22 cellular contexts compared by ENCODE assay signal in the genomic region with DNA sequence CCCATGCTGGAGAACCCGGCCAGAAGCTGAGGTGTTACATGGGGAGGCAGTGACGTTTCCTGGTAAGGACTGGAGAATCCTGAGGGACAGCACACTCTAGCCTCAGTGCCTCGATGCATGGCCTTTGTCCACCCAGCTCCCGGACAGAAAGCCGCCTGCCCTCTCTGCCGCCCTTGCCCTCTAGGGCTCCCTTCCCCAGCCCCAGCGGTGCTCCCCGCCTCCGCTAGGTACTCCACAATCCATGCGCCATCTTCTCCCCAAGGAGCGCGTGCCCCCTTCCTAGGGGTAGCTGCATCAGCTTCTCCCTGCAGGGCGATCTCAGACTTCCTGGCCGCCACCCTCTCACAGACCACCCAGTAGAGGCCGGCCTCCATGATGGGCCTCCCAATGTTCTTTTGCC.
DNase-seq lines count a peak whose midpoint lies in the region; ATAC-seq, FAIRE-seq and TF ChIP-seq lines count a peak whose summit lies in the region.
"Had no signal": no experiment of that assay in that cellular context is flagged by ENCODE, and none has a peak within 500 bp of the region (broad histone marks: within the 10 kb centered on the region; RNA-seq: fewer than 3 reads in every experiment).

No MANE protein-coding gene starts in this region.

- H2BK5ac ChIP-seq in neuronal stem cell (ENCODE audit: low read length) = no peak overlapping the region

- H3K4me2 ChIP-seq in HepG2 (ENCODE audit: low read depth, low read length) (no peak overlapping the region), neuronal stem cell (ENCODE audit: insufficient read depth, low read length, poor library complexity, severe bottlenecking) (no peak overlapping the region)
- H3K4me2 ChIP-seq: A549; BLaER1 treated with 17β-estradiol and CSF1 and Interleukin-3, amounts not matched to agents 10 nM and 100 nM had no signal

- H3K23ac ChIP-seq in neuronal stem cell (ENCODE audit: low read depth, low read length, poor library complexity) = peak overlapping the region; percentile 31

- H2AFZ ChIP-seq in HepG2 (ENCODE audit: low read length) = no peak overlapping the region
- H2AFZ ChIP-seq in neuronal stem cell (ENCODE audit: low read length) = no peak overlapping the region

- no peak overlapping the region for H3K4me3 ChIP-seq in HepG2 (replicated peaks in 1 of 3; ENCODE audit: insufficient read depth in 1 of 3, low read depth in 2 of 3, low read length in 3 of 3)
- no peak overlapping the region for H3K4me3 ChIP-seq in right lobe of liver
- no peak overlapping the region for H3K4me3 ChIP-seq in neuronal stem cell (ENCODE audit: low read length in 2 of 2)
- H3K4me3 ChIP-seq: A549; BLaER1 treated with 17β-estradiol and CSF1 and Interleukin-3, amounts not matched to agents 10 nM and 100 nM had no signal

- TF ChIP-seq RAD21 in HepG2 (CRISPR knock-in tag; IDR thresholded peaks at IDR 0.05) = no peak

- H3K27ac ChIP-seq in HepG2 (ENCODE audit: extremely low read length, insufficient read depth, low read length) = no peak overlapping the region
- H3K27ac ChIP-seq in right lobe of liver = no peak overlapping the region
- H3K27ac ChIP-seq in neuronal stem cell (replicated peaks; ENCODE audit: low read length) = no peak overlapping the region
- H3K27ac ChIP-seq: 22Rv1; A549; BLaER1 treated with 17β-estradiol and CSF1 and Interleukin-3, amounts not matched to agents 10 nM and 100 nM; C4-2B had no signal

- no peak for ATAC-seq in HepG2
- ATAC-seq in right lobe of liver = no peak
- peak; percentile 10 for ATAC-seq in stimulated activated naive CD8-positive, alpha-beta T cell treated with anti-CD3 and anti-CD28 coated beads, Interleukin-15, Interleukin-2, amounts not matched to agents 100 U/mL and 50 U/mL, for 24 hours
- ATAC-seq in stimulated activated naive CD8-positive, alpha-beta T cell treated with anti-CD3 and anti-CD28 coated beads, Interleukin-15, amount 100 ng/mL, for 72 hours = no peak
- no peak for ATAC-seq in HG03280 (IDR thresholded peaks at IDR 0.05; ENCODE audit: unreplicated experiment)
- ATAC-seq: A549; CD8-positive, alpha-beta T cell had no signal

- CTCF ChIA-PET in HepG2 (lab: Yijun Ruan, JAX; ENCODE audit: low intra/inter-chr PET ratio, low total read pairs) = no interaction called here

- H3K27ac Mint-ChIP-seq in stimulated activated naive CD8-positive, alpha-beta T cell treated with anti-CD3 and anti-CD28 coated beads, Interleukin-15, amount 100 ng/mL, for 72 hours = no peak overlapping the region
- H3K27ac Mint-ChIP-seq: B cell; CD4-positive, alpha-beta T cell; CD8-positive, alpha-beta T cell had no signal

- FAIRE-seq in HepG2 (lab: Jason Lieb, UNC) = no peak
- FAIRE-seq: A549, D721Med, G401.6, GM12891, GM19239 had no signal

- in situ Hi-C loops in HepG2 (cut with HindIII; ENCODE audit: extremely low pct_ligation_motif_present, low pct_unique_long_range_greater_than_20kb) = no loop called here

- H2AK5ac ChIP-seq in neuronal stem cell (ENCODE audit: low read depth, low read length) = no peak overlapping the region

- H3K4me1 Mint-ChIP-seq in stimulated activated naive CD8-positive, alpha-beta T cell treated with anti-CD3 and anti-CD28 coated beads, Interleukin-15, amount 100 ng/mL, for 72 hours = no peaks in the 10 kb centered on the region
- H3K4me1 Mint-ChIP-seq: B cell had no signal

- H3K9ac ChIP-seq in HepG2 (ENCODE audit: insufficient read depth, low read depth, low read length) = no peak overlapping the region
- H3K9ac ChIP-seq in neuronal stem cell (ENCODE audit: low read depth, low read length, poor library complexity) = no peak overlapping the region
- H3K9ac ChIP-seq: BLaER1 treated with 17β-estradiol and CSF1 and Interleukin-3, amounts not matched to agents 10 nM and 100 nM had no signal

- BruUV-seq in HepG2 (replicated peaks; lab: Mats Ljungman, UMichigan) = no TSS peak

- no peak overlapping the region for H3K4me3 Mint-ChIP-seq in stimulated activated naive CD8-positive, alpha-beta T cell treated with anti-CD3 and anti-CD28 coated beads, Interleukin-15, amount 100 ng/mL, for 72 hours
- H3K4me3 Mint-ChIP-seq: B cell; CD4-positive, alpha-beta T cell; CD8-positive, alpha-beta T cell had no signal

- no peak overlapping the region for H2BK120ac ChIP-seq in neuronal stem cell (ENCODE audit: low read depth, low read length)

- no peaks in the 10 kb centered on the region for H3K27me3 ChIP-seq in HepG2 (ENCODE audit: control insufficient read depth in 1 of 2, insufficient read depth in 2 of 2, low read length in 2 of 2)
- H3K27me3 ChIP-seq in right lobe of liver = no peaks in the 10 kb centered on the region
- H3K27me3 ChIP-seq in neuronal stem cell (ENCODE audit: control insufficient read depth in 3 of 3, insufficient read depth in 3 of 3, low read depth in 1 of 3, low read length in 3 of 3) = no peaks in the 10 kb centered on the region
- H3K27me3 ChIP-seq: BLaER1 treated with 17β-estradiol and CSF1 and Interleukin-3, amounts not matched to agents 10 nM and 100 nM had no signal

- intact Hi-C loops in HepG2 (cut with micrococcal nuclease; ENCODE audit: unreplicated experiment) (no loop called here), right lobe of liver (cut with DNase I) (no loop called here)

- H3K9me3 ChIP-seq in HepG2 (ENCODE audit: low read length) (no peaks in the 10 kb centered on the region), right lobe of liver (no peaks in the 10 kb centered on the region), neuronal stem cell (replicated peaks in 1 of 2; ENCODE audit: control insufficient read depth in 2 of 2, insufficient read depth in 1 of 2, low read depth in 1 of 2, low read length in 2 of 2) (no peaks in the 10 kb centered on the region)
- H3K9me3 ChIP-seq: A549; BLaER1 treated with 17β-estradiol and CSF1 and Interleukin-3, amounts not matched to agents 10 nM and 100 nM; Caco-2 had no signal

- no peaks in the 10 kb centered on the region for H4K20me1 ChIP-seq in HepG2 (ENCODE audit: insufficient read depth, low read length)

- no peak overlapping the region for H4K8ac ChIP-seq in neuronal stem cell (ENCODE audit: low read depth, low read length)

- H3K9me3 Mint-ChIP-seq in stimulated activated naive CD8-positive, alpha-beta T cell treated with anti-CD3 and anti-CD28 coated beads, Interleukin-15, amount 100 ng/mL, for 72 hours = no peaks in the 10 kb centered on the region
- H3K9me3 Mint-ChIP-seq: CD4-positive, alpha-beta T cell; CD8-positive, alpha-beta T cell had no signal

- no peak overlapping the region for H3K18ac ChIP-seq in neuronal stem cell (ENCODE audit: low read length)

- TF ChIP-seq POLR2A in HepG2 (IDR thresholded peaks at IDR 0.05; ENCODE audit: insufficient read depth in 1 of 2, low read depth in 2 of 2, low read length in 2 of 2) (no peak), right lobe of liver (IDR thresholded peaks at IDR 0.05) (no peak)

- H3K4ac ChIP-seq in neuronal stem cell (ENCODE audit: low read length) = no peak overlapping the region

- WGBS in HepG2 (ENCODE audit: low lambda C conversion rate) = 99% methylated on average over 15 of the region's 15 CpGs
- WGBS in right lobe of liver (ENCODE audit: insufficient coverage, low coverage, low lambda C conversion rate, missing lambda C conversion rate) = 60% methylated on average over 1 of the region's 15 CpGs
- no CpG with 5 or more reads among the region's 15 CpGs for WGBS in neuronal stem cell (ENCODE audit: extremely low coverage in 2 of 2, insufficient read length in 2 of 2, insufficient replicate concordance in 1 of 2), 2 donors

- H3K4me1 ChIP-seq in HepG2 (ENCODE audit: insufficient read depth, low read length) (no peaks in the 10 kb centered on the region), right lobe of liver (no peaks in the 10 kb centered on the region), neuronal stem cell (ENCODE audit: control insufficient read depth in 2 of 2, insufficient read depth in 1 of 2, low read depth in 1 of 2, low read length in 2 of 2) (peaks cover 0 to 6% of the 10 kb centered on the region in 2 donors)
- H3K4me1 ChIP-seq: A549; BLaER1 treated with 17β-estradiol and CSF1 and Interleukin-3, amounts not matched to agents 10 nM and 100 nM; Caco-2 had no signal

- H3K14ac ChIP-seq in neuronal stem cell (ENCODE audit: low read length) = no peak overlapping the region

- H3K36me3 ChIP-seq in HepG2 (replicated peaks in 1 of 2; ENCODE audit: control insufficient read depth in 1 of 2, insufficient read depth in 2 of 2, low read length in 2 of 2) = peaks cover 17 to 24% of the 10 kb centered on the region in 2 experiments; a peak in 4 of 5 replicates
- peaks cover 0 to 10% (median 0%) of the 10 kb centered on the region in 4 donors for H3K36me3 ChIP-seq in right lobe of liver
- H3K36me3 ChIP-seq in neuronal stem cell (replicated peaks in 1 of 2; ENCODE audit: control insufficient read depth in 2 of 2, insufficient read depth in 2 of 2, low read length in 2 of 2) = peaks cover 13 to 39% of the 10 kb centered on the region in 2 donors

- DNase-seq in HepG2 (ENCODE audit: low spot score) (no peak), right lobe of liver (no peak), neuronal stem cell (ENCODE audit: low spot score) (no peak)
- no peak for DNase-seq in stimulated activated naive CD8-positive, alpha-beta T cell treated with anti-CD3 and anti-CD28 coated beads, Interleukin-15, Interleukin-2, amounts not matched to agents 100 U/mL and 50 U/mL, for 24 hours
- no peak for DNase-seq in stimulated activated naive CD8-positive, alpha-beta T cell treated with anti-CD3 and anti-CD28 coated beads, Interleukin-15, amount 100 ng/mL, for 72 hours
- DNase-seq: AML-193; Caco-2; Calu3; CD4-positive, alpha-beta T cell; CD8-positive, alpha-beta T cell; DMS79 treated with DMSO at 0.1 percent for 48 hours; GF-D8 had no signal

- no peak for TF ChIP-seq EP300 in HepG2 (IDR thresholded peaks at IDR 0.05; ENCODE audit: low read depth in 2 of 2, low read length in 2 of 2)
- no peak for TF ChIP-seq EP300 in HepG2 (CRISPR knock-in tag; IDR thresholded peaks at IDR 0.05; ENCODE audit: borderline replicate concordance)

- TF ChIP-seq CTCF in HepG2 (CRISPR knock-in tag; IDR thresholded peaks at IDR 0.05) (no peak), right lobe of liver (IDR thresholded peaks at IDR 0.05) (no peak)

- no peak overlapping the region for H2BK12ac ChIP-seq in neuronal stem cell (ENCODE audit: low read length)

- POLR2A ChIA-PET in HepG2 (lab: Yijun Ruan, JAX) = no interaction called here

- H3K27me3 Mint-ChIP-seq in stimulated activated naive CD8-positive, alpha-beta T cell treated with anti-CD3 and anti-CD28 coated beads, Interleukin-15, amount 100 ng/mL, for 72 hours = no peaks in the 10 kb centered on the region
- H3K27me3 Mint-ChIP-seq: B cell; CD4-positive, alpha-beta T cell had no signal

- H4K91ac ChIP-seq in neuronal stem cell (ENCODE audit: low read depth, low read length, poor library complexity) = no peak overlapping the region

- H3K79me2 ChIP-seq in HepG2 (ENCODE audit: insufficient read depth, low read length) = no peaks in the 10 kb centered on the region

- no peak overlapping the region for H2BK15ac ChIP-seq in neuronal stem cell (ENCODE audit: low read length)

- peaks cover 1% of the 10 kb centered on the region for H3K79me1 ChIP-seq in neuronal stem cell (ENCODE audit: low read depth, low read length)
